In the genomic region with DNA sequence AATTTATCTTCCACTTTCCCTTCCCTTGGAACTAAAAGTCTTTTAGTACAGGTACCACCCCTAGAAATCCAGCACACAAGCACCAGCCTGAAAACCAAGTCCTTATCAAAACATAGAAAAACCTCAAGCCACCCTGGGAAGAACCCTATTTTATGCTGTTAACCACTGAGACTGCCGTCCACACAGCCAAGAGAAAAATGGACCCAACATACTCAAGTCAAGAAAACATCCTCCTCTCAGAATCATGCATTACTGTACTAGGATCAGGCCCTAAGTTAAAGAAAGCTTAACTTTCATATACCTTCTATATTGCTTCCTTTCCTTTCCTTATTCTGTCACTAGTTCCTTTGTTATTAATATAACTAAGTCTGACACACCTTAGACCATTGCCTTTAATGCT, we compare ENCODE assay signal across 26 cellular contexts. TPM values are rescaled to one million over a fixed set of nuclear protein-coding genes. Genes with fewer than 3 reads are reported as not detected.
A peak's percentile ranks its signal among the peaks of the same experiment; 100 is the strongest.
DNase-seq lines count a peak whose midpoint lies in the region; ATAC-seq and TF ChIP-seq lines count a peak whose summit lies in the region.
"Had no signal": no experiment of that assay in that cellular context is flagged by ENCODE, and none has a peak within 500 bp of the region (broad histone marks: within the 10 kb centered on the region; RNA-seq: fewer than 3 reads in every experiment).

No MANE protein-coding gene starts in this region.

- intact Hi-C loops in activated CD8-positive, alpha-beta T cell treated with anti-CD3 and anti-CD28 coated beads for 36 hours (cut with micrococcal nuclease) = no loop called here

- CTCF ChIA-PET in activated CD8-positive, alpha-beta T cell treated with anti-CD3 and anti-CD28 coated beads for 36 hours (lab: Charles Lee) = no interaction called here
- CTCF ChIA-PET in activated CD8-positive, alpha-beta T cell treated with anti-CD3 and anti-CD28 coated beads, Interleukin-2, amount 10 ng/mL, durations not matched to agents 7 days and 5 days (lab: Charles Lee) = no interaction called here

- POLR2A ChIA-PET in activated CD8-positive, alpha-beta T cell treated with anti-CD3 and anti-CD28 coated beads for 36 hours (lab: Charles Lee) = no interaction called here
- POLR2A ChIA-PET in activated CD8-positive, alpha-beta T cell treated with anti-CD3 and anti-CD28 coated beads, Interleukin-2, amount 10 ng/mL, durations not matched to agents 7 days and 5 days (lab: Charles Lee) = interaction anchor here (0.6 to 1.1 kb wide), 2 partner anchors 17 to 48 kb away, joined by 3 to 4 read pairs; a partner anchor contains a TSS

- H3K9me3 Mint-ChIP-seq in activated CD8-positive, alpha-beta T cell treated with anti-CD3 and anti-CD28 coated beads for 36 hours = peaks cover 19% of the 10 kb centered on the region
- H3K9me3 Mint-ChIP-seq in activated CD8-positive, alpha-beta T cell treated with anti-CD3 and anti-CD28 coated beads, Interleukin-2, amount 10 ng/mL, durations not matched to agents 7 days and 5 days (ENCODE audit: insufficient read depth) = peaks cover 11% of the 10 kb centered on the region
- H3K9me3 Mint-ChIP-seq in memory B cell = no peaks in the 10 kb centered on the region
- H3K9me3 Mint-ChIP-seq: CD8-positive, alpha-beta T cell had no signal

- ATAC-seq in activated CD8-positive, alpha-beta T cell treated with anti-CD3 and anti-CD28 coated beads for 36 hours = no peak
- ATAC-seq in activated CD8-positive, alpha-beta T cell treated with anti-CD3 and anti-CD28 coated beads, Interleukin-2, amount 10 ng/mL, durations not matched to agents 7 days and 5 days = no peak
- ATAC-seq in GM18907 (IDR thresholded peaks at IDR 0.05; ENCODE audit: unreplicated experiment) (peak; percentile 66), HG03432 (IDR thresholded peaks at IDR 0.05; ENCODE audit: unreplicated experiment) (peak; percentile 53), memory B cell (ENCODE audit: low read depth) (no peak)
- ATAC-seq: CD8-positive, alpha-beta T cell had no signal

- no peak overlapping the region for H3K4me3 Mint-ChIP-seq in activated CD8-positive, alpha-beta T cell treated with anti-CD3 and anti-CD28 coated beads for 36 hours
- H3K4me3 Mint-ChIP-seq in activated CD8-positive, alpha-beta T cell treated with anti-CD3 and anti-CD28 coated beads, Interleukin-2, amount 10 ng/mL, durations not matched to agents 7 days and 5 days = no peak overlapping the region
- H3K4me3 Mint-ChIP-seq in memory B cell = no peak overlapping the region
- H3K4me3 Mint-ChIP-seq: B cell; CD8-positive, alpha-beta T cell; H9 had no signal

- peak overlapping the region; percentile 0 for H3K27ac Mint-ChIP-seq in activated CD8-positive, alpha-beta T cell treated with anti-CD3 and anti-CD28 coated beads for 36 hours
- no peak overlapping the region for H3K27ac Mint-ChIP-seq in activated CD8-positive, alpha-beta T cell treated with anti-CD3 and anti-CD28 coated beads, Interleukin-2, amount 10 ng/mL, durations not matched to agents 7 days and 5 days
- peak overlapping the region; percentile 28 for H3K27ac Mint-ChIP-seq in memory B cell
- H3K27ac Mint-ChIP-seq: B cell; CD8-positive, alpha-beta T cell had no signal

- H3K36me3 Mint-ChIP-seq in activated CD8-positive, alpha-beta T cell treated with anti-CD3 and anti-CD28 coated beads for 36 hours (ENCODE audit: low read depth) = peaks cover 4% of the 10 kb centered on the region
- peaks cover 4% of the 10 kb centered on the region for H3K36me3 Mint-ChIP-seq in activated CD8-positive, alpha-beta T cell treated with anti-CD3 and anti-CD28 coated beads, Interleukin-2, amount 10 ng/mL, durations not matched to agents 7 days and 5 days (ENCODE audit: low read depth)
- no peaks in the 10 kb centered on the region for H3K36me3 Mint-ChIP-seq in memory B cell
- H3K36me3 Mint-ChIP-seq: CD8-positive, alpha-beta T cell had no signal

- H3K4me1 Mint-ChIP-seq in activated CD8-positive, alpha-beta T cell treated with anti-CD3 and anti-CD28 coated beads for 36 hours (ENCODE audit: low read depth) = peaks cover 24% of the 10 kb centered on the region
- peaks cover 6% of the 10 kb centered on the region for H3K4me1 Mint-ChIP-seq in activated CD8-positive, alpha-beta T cell treated with anti-CD3 and anti-CD28 coated beads, Interleukin-2, amount 10 ng/mL, durations not matched to agents 7 days and 5 days (ENCODE audit: low read depth)
- H3K4me1 Mint-ChIP-seq in memory B cell = peaks cover 2% of the 10 kb centered on the region
- H3K4me1 Mint-ChIP-seq: B cell had no signal

- H3K27me3 Mint-ChIP-seq in activated CD8-positive, alpha-beta T cell treated with anti-CD3 and anti-CD28 coated beads for 36 hours = no peaks in the 10 kb centered on the region
- no peaks in the 10 kb centered on the region for H3K27me3 Mint-ChIP-seq in activated CD8-positive, alpha-beta T cell treated with anti-CD3 and anti-CD28 coated beads, Interleukin-2, amount 10 ng/mL, durations not matched to agents 7 days and 5 days (ENCODE audit: low read depth)
- peaks cover 5% of the 10 kb centered on the region for H3K27me3 Mint-ChIP-seq in memory B cell

- DNase-seq in activated CD8-positive, alpha-beta T cell treated with anti-CD3 and anti-CD28 coated beads for 36 hours = no peak
- DNase-seq in activated CD8-positive, alpha-beta T cell treated with anti-CD3 and anti-CD28 coated beads, Interleukin-2, amount 10 ng/mL, durations not matched to agents 7 days and 5 days = no peak
- no peak for DNase-seq in memory B cell (ENCODE audit: low spot score in 2 of 2)
- DNase-seq in NCI-H345 (lab: John Stamatoyannopoulos, UW) = no peak
- DNase-seq in activated gamma-delta T cell treated with Interleukin-2 at 50 U/mL for 16 hours = no peak
- DNase-seq in T1000 (lab: John Stamatoyannopoulos, UW) = no peak
- DNase-seq: Caco-2; CD8-positive, alpha-beta T cell; GM23248; H9; KBM-7; MV-4-11; NCI-H1105; NCI-H146; NCI-H1930; NCI-H2107; NCI-H446 treated with DMSO at 0.1 percent for 48 hours; NCI-H526; NCI-H82; NK-92 treated with Interleukin-12 subunit alpha and Interleukin-12 subunit beta, amount 100 ng/mL, for 24 hours; PC-9; Right ventricle myocardium superior; RPMI8226 had no signal

- no peak for TF ChIP-seq CTCF in activated CD8-positive, alpha-beta T cell treated with anti-CD3 and anti-CD28 coated beads for 36 hours (IDR thresholded peaks at IDR 0.05)

RNA-seq across cellular contexts. Expression of a gene that starts 16.9 kb away (rescaled TPM):
- total RNA-seq in activated CD8-positive, alpha-beta T cell treated with anti-CD3 and anti-CD28 coated beads for 36 hours = 10 to 100 TPM; 14.8 to 16.1 TPM
- total RNA-seq in activated CD8-positive, alpha-beta T cell treated with anti-CD3 and anti-CD28 coated beads, Interleukin-2, amount 10 ng/mL, durations not matched to agents 7 days and 5 days = 10 to 100 TPM; 23.3 to 23.4 TPM

RNA-seq across cellular contexts. Expression of a gene that starts 56.1 kb away (rescaled TPM):
- 10 to 100 TPM; 42.2 to 42.8 TPM for total RNA-seq in activated CD8-positive, alpha-beta T cell treated with anti-CD3 and anti-CD28 coated beads for 36 hours
- total RNA-seq in activated CD8-positive, alpha-beta T cell treated with anti-CD3 and anti-CD28 coated beads, Interleukin-2, amount 10 ng/mL, durations not matched to agents 7 days and 5 days = 10 to 100 TPM; 27.5 to 29.1 TPM

Comparison
In these comparisons a context has a peak if more than half of its experiments do, and no peak if none do; other contexts are left out.
1. ATAC-seq: peak in GM18907 (single experiment) and HG03432 (single experiment); none in activated CD8-positive, alpha-beta T cell treated with anti-CD3 and anti-CD28 coated beads for 36 hours (single experiment), activated CD8-positive, alpha-beta T cell treated with anti-CD3 and anti-CD28 coated beads, Interleukin-2, amount 10 ng/mL, durations not matched to agents 7 days and 5 days (single experiment) and memory B cell (single experiment).